In genomic region chr6:149081281-149081680, GRCh38 we compare ENCODE assay signal across 22 cellular contexts.
DNase-seq lines count a peak whose midpoint lies in the region; ATAC-seq and TF ChIP-seq lines count a peak whose summit lies in the region.
"Had no signal": no experiment of that assay in that cellular context is flagged by ENCODE, and none has a peak within 500 bp of the region (broad histone marks: within the 10 kb centered on the region; RNA-seq: fewer than 3 reads in every experiment).

No MANE protein-coding gene starts in this region.

- intact Hi-C loops in PC-3 (cut with micrococcal nuclease), result loop anchor here (5.0 kb wide), 4 partner anchors 236 to 436 kb away; partner anchors contain the start of gene TAB2
- intact Hi-C loops in thyroid gland (cut with DNase I), result no loop called here

- no peaks in the 10 kb centered on the region for H3K9me3 ChIP-seq in PC-3 (ENCODE audit: low read length)
- no peaks in the 10 kb centered on the region for H3K9me3 ChIP-seq in thyroid gland
- no peaks in the 10 kb centered on the region for H3K9me3 ChIP-seq in suprapubic skin

- no peak overlapping the region for H3K4me3 ChIP-seq in PC-3 (ENCODE audit: low read length)
- no peak overlapping the region for H3K4me3 ChIP-seq in fibroblast of mammary gland (ENCODE audit: control insufficient read depth, low read depth, low read length)
- H3K4me3 ChIP-seq in thyroid gland (replicated peaks in 1 of 3), result no peak overlapping the region
- H3K4me3 ChIP-seq in suprapubic skin, result no peak overlapping the region
- H3K4me3 ChIP-seq: lung, SK-N-MC had no signal

- no TSS peak for BruUV-seq in PC-3 (replicated peaks; lab: Mats Ljungman, UMichigan)

- no peak for TF ChIP-seq EP300 in suprapubic skin (IDR thresholded peaks at IDR 0.05)

- no peak overlapping the region for H3K9ac ChIP-seq in PC-3 (ENCODE audit: low read length)

- H3K36me3 Mint-ChIP-seq in activated CD8-positive, alpha-beta memory T cell treated with anti-CD3 and anti-CD28 coated beads, Interleukin-2, amount 10 ng/mL, durations not matched to agents 7 days and 5 days, result peaks cover 23% of the 10 kb centered on the region
- H3K36me3 Mint-ChIP-seq: CD4-positive, CD25-positive, alpha-beta regulatory T cell had no signal

- H3K4me1 Mint-ChIP-seq in activated CD8-positive, alpha-beta memory T cell treated with anti-CD3 and anti-CD28 coated beads, Interleukin-2, amount 10 ng/mL, durations not matched to agents 7 days and 5 days, result peaks cover 86% of the 10 kb centered on the region

- POLR2A ChIA-PET in PC-3 (lab: Charles Lee; ENCODE audit: unreplicated experiment), result no interaction called here

- H3K4me1 ChIP-seq in PC-3 (ENCODE audit: insufficient read depth, low read length) (peaks cover 46% of the 10 kb centered on the region), thyroid gland (peaks cover 37 to 41% of the 10 kb centered on the region in 2 donors), suprapubic skin (peaks cover 19% of the 10 kb centered on the region)

- H3K4me2 ChIP-seq in PC-3 (ENCODE audit: low read length), result no peak overlapping the region

- CTCF ChIA-PET in activated CD8-positive, alpha-beta memory T cell treated with anti-CD3 and anti-CD28 coated beads, Interleukin-2, amount 10 ng/mL, durations not matched to agents 7 days and 5 days (lab: Charles Lee), result interaction anchor here (0.8 to 1.8 kb wide), 9 partner anchors 13 to 352 kb away, joined by 3 to 12 read pairs (median 5); no protein-coding TSS in a partner anchor
- CTCF ChIA-PET in PC-3 (lab: Charles Lee), result no interaction called here

- H3K79me2 ChIP-seq in PC-3 (ENCODE audit: low read length), result no peaks in the 10 kb centered on the region

- H3F3A ChIP-seq in PC-3 (ENCODE audit: low read length, unreplicated experiment), result no peaks in the 10 kb centered on the region

- peak overlapping the region; percentile 33 for H3K27ac Mint-ChIP-seq in activated CD8-positive, alpha-beta memory T cell treated with anti-CD3 and anti-CD28 coated beads, Interleukin-2, amount 10 ng/mL, durations not matched to agents 7 days and 5 days
- H3K27ac Mint-ChIP-seq: activated naive CD4-positive, alpha-beta T cell treated with anti-CD3 and anti-CD28 coated beads, Interleukin-2, amount 10 ng/mL, durations not matched to agents 7 days and 5 days; IgD-negative memory B cell had no signal

- H3K27me3 ChIP-seq in PC-3 (ENCODE audit: low read length) (no peaks in the 10 kb centered on the region), thyroid gland (no peaks in the 10 kb centered on the region), suprapubic skin (no peaks in the 10 kb centered on the region)

- H2AFZ ChIP-seq in PC-3 (ENCODE audit: low read length), result no peak overlapping the region

- TF ChIP-seq POLR2A in thyroid gland (IDR thresholded peaks at IDR 0.05), result no peak
- no peak for TF ChIP-seq POLR2A in suprapubic skin (IDR thresholded peaks at IDR 0.05)

- no peaks in the 10 kb centered on the region for H3K9me3 Mint-ChIP-seq in activated CD8-positive, alpha-beta memory T cell treated with anti-CD3 and anti-CD28 coated beads, Interleukin-2, amount 10 ng/mL, durations not matched to agents 7 days and 5 days (ENCODE audit: low read depth)
- H3K9me3 Mint-ChIP-seq: CD4-positive, CD25-positive, alpha-beta regulatory T cell; IgD-negative memory B cell had no signal

- WGBS in thyroid gland, 2 donors, result 94% methylated on average over 1 of the region's 1 CpG
- 93% methylated on average over 1 of the region's 1 CpG for WGBS in suprapubic skin

- H3K27ac ChIP-seq in PC-3 (ENCODE audit: low read length) (no peak overlapping the region), thyroid gland (peak overlapping the region; percentile 80 to 87 (median 85)), suprapubic skin (no peak overlapping the region)
- H3K27ac ChIP-seq: SK-N-MC had no signal

- no peaks in the 10 kb centered on the region for H4K20me1 ChIP-seq in PC-3 (ENCODE audit: low read length)

- ATAC-seq in activated CD8-positive, alpha-beta memory T cell treated with anti-CD3 and anti-CD28 coated beads, Interleukin-2, amount 10 ng/mL, durations not matched to agents 7 days and 5 days, result no peak
- ATAC-seq in PC-3 (peak; percentile 62), GM21381 (IDR thresholded peaks at IDR 0.05; ENCODE audit: unreplicated experiment) (no peak), GM19035 (IDR thresholded peaks at IDR 0.05; ENCODE audit: unreplicated experiment) (no peak)

- H3K36me3 ChIP-seq in PC-3 (ENCODE audit: low read depth, low read length), result no peaks in the 10 kb centered on the region
- H3K36me3 ChIP-seq in thyroid gland, result no peaks in the 10 kb centered on the region
- H3K36me3 ChIP-seq in suprapubic skin, result no peaks in the 10 kb centered on the region

- DNase-seq in activated CD8-positive, alpha-beta memory T cell treated with anti-CD3 and anti-CD28 coated beads, Interleukin-2, amount 10 ng/mL, durations not matched to agents 7 days and 5 days, result no peak
- DNase-seq in activated CD8-positive, alpha-beta memory T cell treated with anti-CD3 and anti-CD28 coated beads, Interleukin-2, amount 50 U/mL, for 4 hours, result no peak
- DNase-seq in PC-3 (peak; percentile 54), fibroblast of mammary gland (ENCODE audit: low read depth) (peak; percentile 72), thyroid gland (no peak), suprapubic skin (ENCODE audit: low spot score in 2 of 2) (no peak)
- DNase-seq: ACHN; activated CD4-positive, alpha-beta T cell treated with anti-CD3 and anti-CD28 coated beads, Interleukin-2, amount 50 U/mL, for 4 hours; activated naive CD4-positive, alpha-beta T cell treated with anti-CD3 and anti-CD28 coated beads, Interleukin-2, amount 10 ng/mL, durations not matched to agents 7 days and 5 days; CD4-positive, CD25-positive, alpha-beta regulatory T cell; effector memory CD4-positive, alpha-beta T cell; GF-D8; head of caudate nucleus; MM.1S; NCI-H187; NCI-H226; stimulated activated CD4-positive, alpha-beta T cell treated with anti-CD3 and anti-CD28 coated beads, Interleukin-1b, Interleukin-23, amount 100 ng/mL, for 48 hours had no signal

- no peaks in the 10 kb centered on the region for H3K9me2 ChIP-seq in PC-3 (replicated peaks; ENCODE audit: low read length)

- H3K27me3 Mint-ChIP-seq in activated CD8-positive, alpha-beta memory T cell treated with anti-CD3 and anti-CD28 coated beads, Interleukin-2, amount 10 ng/mL, durations not matched to agents 7 days and 5 days, result no peaks in the 10 kb centered on the region
- H3K27me3 Mint-ChIP-seq: activated naive CD4-positive, alpha-beta T cell treated with anti-CD3 and anti-CD28 coated beads, Interleukin-2, amount 10 ng/mL, durations not matched to agents 7 days and 5 days; CD4-positive, CD25-positive, alpha-beta regulatory T cell; IgD-negative memory B cell had no signal

- H3K4me3 Mint-ChIP-seq in activated CD8-positive, alpha-beta memory T cell treated with anti-CD3 and anti-CD28 coated beads, Interleukin-2, amount 10 ng/mL, durations not matched to agents 7 days and 5 days, result no peak overlapping the region
- H3K4me3 Mint-ChIP-seq: IgD-negative memory B cell had no signal

- no peak for TF ChIP-seq CTCF in PC-3 (conservative IDR thresholded peaks at IDR 0.05; ENCODE audit: low read depth, low read length)
- TF ChIP-seq CTCF in fibroblast of mammary gland (conservative IDR thresholded peaks at IDR 0.05; ENCODE audit: control insufficient read depth, insufficient read depth, low read depth, low read length), result no peak
- TF ChIP-seq CTCF in thyroid gland (IDR thresholded peaks at IDR 0.05), result no peak
- TF ChIP-seq CTCF in suprapubic skin (IDR thresholded peaks at IDR 0.05), result no peak

Comparison
In these comparisons a context has a peak if more than half of its experiments do, and no peak if none do; other contexts are left out.
1. DNase-seq: peak in PC-3 (single experiment) and fibroblast of mammary gland (single experiment); none in activated CD8-positive, alpha-beta memory T cell treated with anti-CD3 and anti-CD28 coated beads, Interleukin-2, amount 10 ng/mL, durations not matched to agents 7 days and 5 days (single experiment), activated CD8-positive, alpha-beta memory T cell treated with anti-CD3 and anti-CD28 coated beads, Interleukin-2, amount 50 U/mL, for 4 hours (single experiment), thyroid gland (0 of 2) and suprapubic skin (0 of 2).
2. H3K27ac ChIP-seq: peak in thyroid gland (3 of 3); none in PC-3 (single experiment) and suprapubic skin (single experiment).